In genomic region chr3:31958721-31959152, GRCh38 we compare ENCODE assay signal across 12 cellular contexts. TPM values are rescaled to one million over a fixed set of nuclear protein-coding genes. Genes with fewer than 3 reads are reported as not detected.
DNase-seq lines count a peak whose midpoint lies in the region; ATAC-seq and TF ChIP-seq lines count a peak whose summit lies in the region.
"Had no signal": no experiment of that assay in that cellular context is flagged by ENCODE, and none has a peak within 500 bp of the region (broad histone marks: within the 10 kb centered on the region; RNA-seq: fewer than 3 reads in every experiment).

No MANE protein-coding gene starts in this region.

- intact Hi-C loops in sigmoid colon (cut with DNase I), result no loop called here

- no peak for ATAC-seq in GM19351 (IDR thresholded peaks at IDR 0.05; ENCODE audit: unreplicated experiment)

- DNase-seq in H7 (no peak), NCI-H748 (lab: John Stamatoyannopoulos, UW; ENCODE audit: unreplicated experiment) (peak; percentile 84), glutamatergic neuron (no peak), sigmoid colon (no peak), pons (ENCODE audit: low spot score) (no peak), GM03348 (ENCODE audit: low spot score) (no peak)
- DNase-seq in stimulated activated CD4-positive, alpha-beta T cell treated with anti-CD3 and anti-CD28 coated beads, Interleukin-2, amount 100 ng/mL, for 24 hours, result no peak
- DNase-seq: activated CD4-positive, CD25-positive, alpha-beta regulatory T cell; Caco-2; NK-92 treated with Interleukin-12 subunit alpha and Interleukin-12 subunit beta, amount 100 ng/mL, for 24 hours had no signal

- H3K9me3 ChIP-seq in sigmoid colon, result peaks cover 0 to 8% (median 5%) of the 10 kb centered on the region in 4 donors

- TF ChIP-seq CTCF in glutamatergic neuron (IDR thresholded peaks at IDR 0.05; ENCODE audit: partially characterized antibody, unreplicated experiment), result no peak
- TF ChIP-seq CTCF in sigmoid colon (IDR thresholded peaks at IDR 0.05), result no peak

- H3K27ac ChIP-seq in sigmoid colon, result peak overlapping the region; percentile 53 to 81 (median 64)

- H3K4me3 Mint-ChIP-seq in glutamatergic neuron (ENCODE audit: unreplicated experiment), result peak overlapping the region; percentile 42
- H3K4me3 Mint-ChIP-seq: activated naive CD4-positive, alpha-beta T cell treated with anti-CD3 and anti-CD28 coated beads, Interleukin-2, amount 50 U/mL, for 24 hours had no signal

- peaks cover 2% of the 10 kb centered on the region for H3K9me3 Mint-ChIP-seq in glutamatergic neuron (ENCODE audit: unreplicated experiment)

- H3K36me3 Mint-ChIP-seq in glutamatergic neuron (ENCODE audit: unreplicated experiment), result peaks cover 15% of the 10 kb centered on the region

- peaks cover 5% of the 10 kb centered on the region for H3K36me3 ChIP-seq in H7 (replicated peaks; ENCODE audit: control insufficient read depth, insufficient read depth, low read length)
- no peaks in the 10 kb centered on the region for H3K36me3 ChIP-seq in sigmoid colon

- no peak overlapping the region for H3K27ac Mint-ChIP-seq in glutamatergic neuron (ENCODE audit: unreplicated experiment)
- H3K27ac Mint-ChIP-seq: activated naive CD4-positive, alpha-beta T cell treated with anti-CD3 and anti-CD28 coated beads, Interleukin-2, amount 50 U/mL, for 24 hours had no signal

- H3K4me3 ChIP-seq in H7 (ENCODE audit: insufficient read depth, low read depth, low read length) (peak overlapping the region; percentile 26), sigmoid colon (no peak overlapping the region)

- TF ChIP-seq EP300 in sigmoid colon (IDR thresholded peaks at IDR 0.05), result no peak

- peaks cover 35% of the 10 kb centered on the region for H3K4me1 Mint-ChIP-seq in glutamatergic neuron (ENCODE audit: low read depth, unreplicated experiment)

- peaks cover 1% of the 10 kb centered on the region for H3K27me3 Mint-ChIP-seq in glutamatergic neuron (ENCODE audit: unreplicated experiment)
- H3K27me3 Mint-ChIP-seq: activated naive CD4-positive, alpha-beta T cell treated with anti-CD3 and anti-CD28 coated beads, Interleukin-2, amount 50 U/mL, for 24 hours had no signal

- H3K27me3 ChIP-seq in H7 (ENCODE audit: control insufficient read depth, insufficient read depth, low read length), result no peaks in the 10 kb centered on the region
- H3K27me3 ChIP-seq in sigmoid colon, result no peaks in the 10 kb centered on the region

- WGBS in sigmoid colon, 2 donors, result 70 to 87% methylated on average over 2 of the region's 2 CpGs

- TF ChIP-seq POLR2A in sigmoid colon (IDR thresholded peaks at IDR 0.05), result no peak

- H3K4me1 ChIP-seq in sigmoid colon, result peaks cover 0 to 35% (median 27%) of the 10 kb centered on the region in 4 donors

RNA-seq across cellular contexts. Expression of gene OSBPL10, which starts 22.3 kb away (rescaled TPM):
- total RNA-seq in H7 (2014; rRNA removed; shearing (Covaris generic)), result 24.1 and 29.9 TPM in 2 replicates
- total RNA-seq in glutamatergic neuron (ENCODE audit: unreplicated experiment) (3.8 TPM), sigmoid colon (10 to 100 TPM in 3 of 4 donors, 1 to 10 TPM in 1; 7.8 to 77.7 (median 41.2) TPM)
- 1 to 10 TPM; 2.3 to 8.5 (median 2.4) TPM for polyA plus RNA-seq in sigmoid colon

RNA-seq across cellular contexts. Expression of gene ZNF860, which starts 22.8 kb away (rescaled TPM):
- 0.85 and 1.5 TPM in 2 replicates for total RNA-seq in H7 (2014; rRNA removed; shearing (Covaris generic))
- not detected for total RNA-seq in glutamatergic neuron (ENCODE audit: unreplicated experiment)
- 1 to 10 TPM in 1 of 4 donors, under 1 TPM in 3; under 0.01 to 1.3 (median 0.55) TPM for total RNA-seq in sigmoid colon
- polyA plus RNA-seq in sigmoid colon, result 1 to 10 TPM in 1 of 3 donors, under 1 TPM in 1, not detected in 1; 0.23 to 1.3 TPM
